In the genomic region with DNA sequence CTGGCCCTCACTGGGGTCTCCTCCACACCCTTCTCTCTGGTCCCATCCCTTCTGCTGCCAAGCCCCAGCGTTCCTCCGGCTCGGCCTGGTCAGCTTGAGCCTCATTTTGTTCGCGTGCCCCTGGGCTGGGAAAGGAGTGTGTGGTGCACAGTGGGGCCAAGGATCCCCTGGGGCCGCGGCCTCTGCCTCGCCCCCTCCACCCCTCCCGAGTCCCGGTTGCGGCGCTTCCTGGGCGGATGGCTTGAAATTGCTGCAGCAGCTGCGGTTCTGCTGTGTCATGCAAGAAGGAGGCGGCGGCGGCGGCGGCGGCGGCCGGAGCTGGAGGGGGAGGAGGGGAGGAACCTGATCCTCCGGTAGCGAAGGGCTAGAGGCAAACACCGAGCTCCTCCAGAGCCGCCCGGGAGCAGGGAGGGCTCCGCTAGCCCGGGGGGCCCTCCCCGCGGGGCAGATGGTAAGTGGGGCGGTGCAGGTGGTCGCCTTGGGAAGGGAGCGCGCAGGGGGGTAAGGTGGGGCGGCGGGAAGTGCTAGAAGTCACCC, we compare ENCODE assay signal across 8 cellular contexts.
DNase-seq lines count a peak whose midpoint lies in the region; ATAC-seq, FAIRE-seq and TF ChIP-seq lines count a peak whose summit lies in the region.

No MANE protein-coding gene starts in this region.

- H2AFZ ChIP-seq in GM12878 (ENCODE audit: control insufficient read depth, low read depth, low read length), result peak overlapping the region; percentile 82

- in situ Hi-C loops in GM12878 (cut with MboI), result no loop called here

- H3K79me2 ChIP-seq in GM12878 (ENCODE audit: control insufficient read depth, insufficient read depth, low read length), result peaks cover 35% of the 10 kb centered on the region

- intact Hi-C loops in CD4-positive, alpha-beta T cell (cut with DNase I, micrococcal nuclease), result loop anchor here (1.0 to 10.0 kb wide), 7 partner anchors 38 to 312 kb away; no protein-coding TSS in a partner anchor
- intact Hi-C loops in GM12878 (cut with micrococcal nuclease; ENCODE audit: unreplicated experiment) (loop anchor here (5.0 kb wide), 4 partner anchors 122 to 312 kb away; a partner anchor contains a TSS), sigmoid colon (cut with DNase I) (loop anchor here (5.0 kb wide), 4 partner anchors 38 to 317 kb away; no protein-coding TSS in a partner anchor)

- H3K9ac ChIP-seq in GM12878 (ENCODE audit: control insufficient read depth, insufficient read depth, low read length), result peak overlapping the region; percentile 88

- H4K20me1 ChIP-seq in GM12878 (ENCODE audit: control insufficient read depth, insufficient read depth), result no peaks in the 10 kb centered on the region

- peaks cover 50% of the 10 kb centered on the region for H3K4me1 Mint-ChIP-seq in CD4-positive, alpha-beta T cell (ENCODE audit: low read depth)

- peak overlapping the region; percentile 99 for H3K4me2 ChIP-seq in GM12878 (ENCODE audit: control insufficient read depth, insufficient read depth)

- CTCF ChIA-PET in CD4-positive, alpha-beta T cell (lab: Charles Lee), result interaction anchor here (1.4 to 1.6 kb wide), 2 partner anchors 193 to 315 kb away, joined by 3 to 10 read pairs; no protein-coding TSS in a partner anchor
- CTCF ChIA-PET in GM12878 (lab: Yijun Ruan, JAX), result interaction anchor here (1.0 to 7.4 kb wide), 6 partner anchors 13 to 213 kb away, joined by 4 to 51 read pairs (median 6); no protein-coding TSS in a partner anchor

- H3K9me3 Mint-ChIP-seq in CD4-positive, alpha-beta T cell, result no peaks in the 10 kb centered on the region

- no peaks in the 10 kb centered on the region for H3K9me3 ChIP-seq in CD4-positive, alpha-beta T cell (ENCODE audit: control insufficient read depth, low read length)
- H3K9me3 ChIP-seq in GM12878 (replicated peaks; ENCODE audit: control insufficient read depth, insufficient read depth, low read length) (no peaks in the 10 kb centered on the region), iPS DF 6.9 (ENCODE audit: control insufficient read depth, insufficient read depth, low read length) (no peaks in the 10 kb centered on the region), sigmoid colon (no peaks in the 10 kb centered on the region)

- RAD21 ChIA-PET in GM12878 (lab: Charles Lee; ENCODE audit: unreplicated experiment), result interaction anchor here (0.5 to 5.8 kb wide), 20 partner anchors 10 to 345 kb away, joined by 3 to 136 read pairs (median 4); a partner anchor contains a TSS

- ATAC-seq in CD4-positive, alpha-beta T cell (ENCODE audit: poor library complexity), result no peak
- ATAC-seq in GM21381 (IDR thresholded peaks at IDR 0.05; ENCODE audit: unreplicated experiment) (peak; percentile 15), GM12878 (peak; percentile 35), HG03457 (IDR thresholded peaks at IDR 0.05; ENCODE audit: unreplicated experiment) (no peak)

- H3K27ac Mint-ChIP-seq in CD4-positive, alpha-beta T cell, result peak overlapping the region; percentile 100

- peak; percentile 84 for TF ChIP-seq POLR2A in GM12878 (IDR thresholded peaks at IDR 0.05; ENCODE audit: low read depth, low read length)
- peak; percentile 1 to 16 for TF ChIP-seq POLR2A in sigmoid colon (IDR thresholded peaks at IDR 0.05)

- H3K27me3 Mint-ChIP-seq in CD4-positive, alpha-beta T cell, result peaks cover 7% of the 10 kb centered on the region

- SMC1A ChIA-PET in GM12878 (lab: Charles Lee; ENCODE audit: uncharacterized antibody, unreplicated experiment), result interaction anchor here (0.7 to 6.0 kb wide), 21 partner anchors 9 to 416 kb away, joined by 3 to 152 read pairs (median 5); a partner anchor contains a TSS

- no peak for FAIRE-seq in GM12878 (lab: Jason Lieb, UNC)

- peak; percentile 41 to 53; a peak in 1 of 4 replicates for TF ChIP-seq EP300 in GM12878 (IDR thresholded peaks at IDR 0.05; ENCODE audit: borderline replicate concordance in 1 of 2, control insufficient read depth in 1 of 2, low read depth in 2 of 2, low read length in 2 of 2)
- TF ChIP-seq EP300 in sigmoid colon (IDR thresholded peaks at IDR 0.05), result peak in 1 of 4 donors; percentile 63

- BruUV-seq in GM12878 (replicated peaks; lab: Mats Ljungman, UMichigan), result no TSS peak

- H3K36me3 Mint-ChIP-seq in CD4-positive, alpha-beta T cell (ENCODE audit: low read depth), result peaks cover 37% of the 10 kb centered on the region

- WGBS in GM12878 (ENCODE audit: insufficient coverage, insufficient replicate concordance, low lambda C conversion rate, missing lambda C conversion rate), result under 1% methylated on average over 28 of the region's 37 CpGs
- whole genome bisulfite sequencing in iPS DF 6.9 (ENCODE audit: insufficient coverage, insufficient read length), result no CpG with 5 or more reads among the region's 37 CpGs
- 1% methylated on average over 37 of the region's 37 CpGs for WGBS in sigmoid colon, 2 donors

- H3K36me3 ChIP-seq in GM12878 (ENCODE audit: control insufficient read depth in 2 of 2, insufficient read depth in 2 of 2, low read length in 1 of 2) (no peaks in the 10 kb centered on the region), iPS DF 6.9 (ENCODE audit: control insufficient read depth, insufficient read depth, low read length) (no peaks in the 10 kb centered on the region), sigmoid colon (no peaks in the 10 kb centered on the region)

- peak overlapping the region; percentile 15 for H3K27ac ChIP-seq in CD4-positive, alpha-beta T cell (ENCODE audit: low read depth, low read length)
- peak overlapping the region; percentile 88 for H3K27ac ChIP-seq in GM12878 (ENCODE audit: control insufficient read depth, insufficient read depth)
- H3K27ac ChIP-seq in iPS DF 6.9 (ENCODE audit: low read length), result no peak overlapping the region
- H3K27ac ChIP-seq in sigmoid colon, result peak overlapping the region; percentile 95 to 100 (median 98)

- no peak for TF ChIP-seq CTCF in CD4-positive, alpha-beta T cell (IDR thresholded peaks at IDR 0.05)
- no peak for TF ChIP-seq CTCF in GM12878 (IDR thresholded peaks at IDR 0.05 in 2 of 3, conservative IDR thresholded peaks at IDR 0.05 in 1 of 3; ENCODE audit: control insufficient read depth in 2 of 3, extremely low read depth in 1 of 3, insufficient read depth in 1 of 3, low read depth in 3 of 3, low read length in 3 of 3)
- no peak for TF ChIP-seq CTCF in sigmoid colon (IDR thresholded peaks at IDR 0.05)

- H3K4me1 ChIP-seq in GM12878 (ENCODE audit: control insufficient read depth, insufficient read depth, low read length) (peaks cover 21% of the 10 kb centered on the region), iPS DF 6.9 (ENCODE audit: control insufficient read depth, insufficient read depth, low read length) (peaks cover 2% of the 10 kb centered on the region; the same call in 1 of the 2 replicates), sigmoid colon (peaks cover 0 to 39% (median 33%) of the 10 kb centered on the region in 4 donors)

- peak in 9 of 10 experiments; percentile 63 to 77 (median 70) for DNase-seq in CD4-positive, alpha-beta T cell
- peak; percentile 68 for DNase-seq in NCI-H1092 treated with DMSO at 0.1 percent for 48 hours (lab: John Stamatoyannopoulos, UW)
- DNase-seq in T-helper 9 cell, result peak; percentile 68
- DNase-seq in GM12878 (ENCODE audit: low read depth, low spot score), result no peak
- DNase-seq in iPS DF 6.9 (ENCODE audit: low read depth, low spot score), result no peak
- DNase-seq in sigmoid colon, result peak; percentile 92

- H3K4me3 ChIP-seq in GM12878, result peak overlapping the region; percentile 90
- H3K4me3 ChIP-seq in iPS DF 6.9 (ENCODE audit: low read length), result peak overlapping the region; percentile 45; the same call in 1 of the 2 replicates
- H3K4me3 ChIP-seq in sigmoid colon, result peak overlapping the region; percentile 67 to 98 (median 80)

- 0 out of 2 replicates have a peak, but pooled peaks have one; percentile 3 for TF ChIP-seq RAD21 in GM12878 (IDR thresholded peaks at IDR 0.05; ENCODE audit: insufficient read depth, low read depth, low read length)

- POLR2A ChIA-PET in CD4-positive, alpha-beta T cell (lab: Charles Lee), result interaction anchor here (0.5 to 5.2 kb wide), 13 partner anchors 8 to 1042 kb away, joined by 3 to 36 read pairs (median 5); a partner anchor contains a TSS
- POLR2A ChIA-PET in GM12878 (lab: Charles Lee), result interaction anchor here (0.5 to 8.6 kb wide), 13 partner anchors 14 to 905 kb away, joined by 3 to 110 read pairs (median 3); a partner anchor contains a TSS

- H3K27me3 ChIP-seq in CD4-positive, alpha-beta T cell (ENCODE audit: control insufficient read depth, insufficient read depth, low read length), result no peaks in the 10 kb centered on the region
- H3K27me3 ChIP-seq in GM12878 (replicated peaks in 1 of 2; ENCODE audit: control insufficient read depth in 2 of 2, insufficient read depth in 2 of 2, low read length in 1 of 2) (no peaks in the 10 kb centered on the region), iPS DF 6.9 (ENCODE audit: control insufficient read depth, insufficient read depth, low read length) (no peaks in the 10 kb centered on the region), sigmoid colon (no peaks in the 10 kb centered on the region)

- peak overlapping the region; percentile 89 for H3K4me3 Mint-ChIP-seq in CD4-positive, alpha-beta T cell

TF ChIP-seq in GM12878, 131 proteins besides CTCF, POLR2A, EP300 and RAD21 (continues in another document):
- TF ChIP-seq KAT2A (conservative IDR thresholded peaks at IDR 0.05; ENCODE audit: control insufficient read depth, low read depth, low read length) (no peak), LARP7 (IDR thresholded peaks at IDR 0.05) (0 out of 2 replicates have a peak, but pooled peaks have one; percentile 41), RB1 (IDR thresholded peaks at IDR 0.05; ENCODE audit: borderline replicate concordance) (peak; percentile 90; the same call in 1 of the 2 replicates)
- TF ChIP-seq, protein P1, sequence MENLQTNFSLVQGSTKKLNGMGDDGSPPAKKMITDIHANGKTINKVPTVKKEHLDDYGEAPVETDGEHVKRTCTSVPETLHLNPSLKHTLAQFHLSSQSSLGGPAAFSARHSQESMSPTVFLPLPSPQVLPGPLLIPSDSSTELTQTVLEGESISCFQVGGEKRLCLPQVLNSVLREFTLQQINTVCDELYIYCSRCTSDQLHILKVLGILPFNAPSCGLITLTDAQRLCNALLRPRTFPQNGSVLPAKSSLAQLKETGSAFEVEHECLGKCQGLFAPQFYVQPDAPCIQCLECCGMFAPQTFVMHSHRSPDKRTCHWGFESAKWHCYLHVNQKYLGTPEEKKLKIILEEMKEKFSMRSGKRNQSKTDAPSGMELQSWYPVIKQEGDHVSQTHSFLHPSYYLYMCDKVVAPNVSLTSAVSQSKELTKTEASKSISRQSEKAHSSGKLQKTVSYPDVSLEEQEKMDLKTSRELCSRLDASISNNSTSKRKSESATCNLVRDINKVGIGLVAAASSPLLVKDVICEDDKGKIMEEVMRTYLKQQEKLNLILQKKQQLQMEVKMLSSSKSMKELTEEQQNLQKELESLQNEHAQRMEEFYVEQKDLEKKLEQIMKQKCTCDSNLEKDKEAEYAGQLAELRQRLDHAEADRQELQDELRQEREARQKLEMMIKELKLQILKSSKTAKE (IDR thresholded peaks at IDR 0.05; ENCODE audit: low read depth, poor library complexity, severe bottlenecking), result no peak

Comparison
In these comparisons a context has a peak if more than half of its experiments do, and no peak if none do; other contexts are left out.
1. ATAC-seq: peak in GM21381 (single experiment) and GM12878 (single experiment); none in CD4-positive, alpha-beta T cell (single experiment) and HG03457 (single experiment).
2. DNase-seq: peak in CD4-positive, alpha-beta T cell (9 of 10), NCI-H1092 treated with DMSO at 0.1 percent for 48 hours (single experiment), T-helper 9 cell (single experiment) and sigmoid colon (single experiment); none in GM12878 (single experiment) and iPS DF 6.9 (single experiment).
3. Peak in every context shown above with its lines, with median percentiles within 50 percentile points of each other: H3K4me3 ChIP-seq.